ENCODE assay signal across 11 cellular contexts in the genomic region with DNA sequence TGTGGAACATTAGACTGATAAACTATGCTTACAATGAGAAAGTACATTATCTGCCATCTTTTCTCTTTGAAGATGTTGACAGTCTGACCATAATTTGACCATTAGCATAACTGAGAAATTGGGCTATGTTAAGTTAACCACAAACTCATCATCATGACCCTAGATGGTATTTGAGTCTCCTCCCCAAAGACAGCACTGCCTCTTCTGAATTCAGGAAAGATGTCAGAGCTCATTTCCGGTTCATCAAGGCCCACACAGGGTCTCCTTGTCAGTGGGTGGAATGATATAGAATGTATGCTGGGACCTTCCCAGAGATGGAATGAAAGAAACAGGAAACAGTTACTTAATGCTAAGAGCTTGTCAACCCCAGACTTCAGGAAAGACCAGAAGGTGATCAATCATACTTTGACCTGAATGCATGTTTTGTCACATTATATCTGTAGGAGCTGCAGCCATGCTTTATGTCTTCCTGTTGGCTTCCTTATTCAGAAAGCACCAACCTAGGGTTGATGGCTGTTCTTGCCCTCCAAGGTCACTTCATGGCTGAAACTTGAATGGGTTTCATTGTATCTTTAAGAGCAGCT.
A peak's percentile ranks its signal among the peaks of the same experiment; 100 is the strongest.
DNase-seq lines count a peak whose midpoint lies in the region; ATAC-seq and TF ChIP-seq lines count a peak whose summit lies in the region.
"Had no signal": no experiment of that assay in that cellular context is flagged by ENCODE, and none has a peak within 500 bp of the region (broad histone marks: within the 10 kb centered on the region; RNA-seq: fewer than 3 reads in every experiment).

No MANE protein-coding gene starts in this region.

- in situ Hi-C loops in transverse colon (cut with MboI; ENCODE audit: low pct_ligation_motif_present in 1 of 4, low pct_unique_long_range_greater_than_20kb in 1 of 4, low sequenced_read_pairs in 3 of 4), result no loop called here

- H3K36me3 Mint-ChIP-seq in MCF 10A (ENCODE audit: insufficient read depth, unreplicated experiment), result peaks cover 5% of the 10 kb centered on the region
- H3K36me3 Mint-ChIP-seq: naive thymus-derived CD4-positive, alpha-beta T cell had no signal

- peak overlapping the region; percentile 24 for H2AFZ ChIP-seq in fibroblast of lung (ENCODE audit: low read length)

- H3K4me1 ChIP-seq in breast epithelium (no peaks in the 10 kb centered on the region), fibroblast of lung (ENCODE audit: control insufficient read depth, extremely low read depth, insufficient read depth, low read length) (peaks cover 20% of the 10 kb centered on the region), transverse colon (peaks cover 9 to 63% (median 30%) of the 10 kb centered on the region in 4 donors), heart right ventricle (peaks cover 0 to 32% (median 14%) of the 10 kb centered on the region in 9 donors)

- BruUV-seq in MCF 10A (replicated peaks; lab: Mats Ljungman, UMichigan), result no TSS peak

- H3K9ac ChIP-seq in fibroblast of lung (ENCODE audit: insufficient read depth, low read length), result no peak overlapping the region

- no peak for TF ChIP-seq CTCF in breast epithelium (IDR thresholded peaks at IDR 0.05)
- no peak for TF ChIP-seq CTCF in MCF 10A (IDR thresholded peaks at IDR 0.05; ENCODE audit: unreplicated experiment)
- no peak for TF ChIP-seq CTCF in fibroblast of lung (conservative IDR thresholded peaks at IDR 0.05 in 1 of 2, IDR thresholded peaks at IDR 0.05 in 1 of 2; ENCODE audit: low read depth in 1 of 2, low read length in 2 of 2)
- TF ChIP-seq CTCF in transverse colon (IDR thresholded peaks at IDR 0.05), result no peak
- no peak for TF ChIP-seq CTCF in heart right ventricle (IDR thresholded peaks at IDR 0.05)

- CTCF ChIA-PET in MCF 10A (lab: Yijun Ruan, JAX), result interaction anchor here (1.3 kb wide), 1 partner anchor 8 kb away, joined by 4 read pairs; no protein-coding TSS in a partner anchor

- H3K27ac ChIP-seq in breast epithelium (peak overlapping the region; percentile 37 to 66), fibroblast of lung (ENCODE audit: insufficient read depth, low read length) (no peak overlapping the region), transverse colon (peak overlapping the region; percentile 48 to 81 (median 80)), heart right ventricle (peak overlapping the region in 4 of 10 donors; percentile 6 to 23 (median 20))

- no peaks in the 10 kb centered on the region for H3K79me2 ChIP-seq in fibroblast of lung (ENCODE audit: control insufficient read depth, insufficient read depth, low read length)

- peaks cover 14% of the 10 kb centered on the region for H3K4me1 Mint-ChIP-seq in MCF 10A (ENCODE audit: insufficient read depth, unreplicated experiment)

- intact Hi-C loops in breast epithelium (cut with DNase I; ENCODE audit: low total_unique reads) (no loop called here), MCF 10A (cut with micrococcal nuclease) (no loop called here), transverse colon (cut with DNase I; ENCODE audit: low total_unique reads) (no loop called here), heart right ventricle (cut with DNase I) (loop anchor here in 1 of 10 donors (10.0 kb wide), 1 partner anchor 115 kb away; the partner anchor contains the start of gene ITPRID2)

- TF ChIP-seq EP300 in transverse colon (IDR thresholded peaks at IDR 0.05; ENCODE audit: low read depth), result no peak

- H3K4me3 ChIP-seq in breast epithelium (no peak overlapping the region), fibroblast of lung (replicated peaks in 1 of 4; ENCODE audit: control extremely low read depth in 1 of 4, insufficient read depth in 1 of 4, low read depth in 3 of 4, low read length in 4 of 4) (no peak overlapping the region), transverse colon (no peak overlapping the region), heart right ventricle (no peak overlapping the region)
- H3K4me3 ChIP-seq: adrenal gland had no signal

- POLR2A ChIA-PET in MCF 10A (lab: Yijun Ruan, JAX), result interaction anchor here (1.0 to 1.5 kb wide), 3 partner anchors 8 to 113 kb away, joined by 3 to 4 read pairs (median 3); partner anchors contain the start of gene ITPRID2

- H3K9me3 Mint-ChIP-seq in MCF 10A (ENCODE audit: unreplicated experiment), result no peaks in the 10 kb centered on the region
- H3K9me3 Mint-ChIP-seq: naive thymus-derived CD4-positive, alpha-beta T cell had no signal

- H3K36me3 ChIP-seq in breast epithelium, result no peaks in the 10 kb centered on the region
- no peaks in the 10 kb centered on the region for H3K36me3 ChIP-seq in fibroblast of lung (ENCODE audit: control insufficient read depth, insufficient read depth, low read length)
- H3K36me3 ChIP-seq in transverse colon, result no peaks in the 10 kb centered on the region
- no peaks in the 10 kb centered on the region for H3K36me3 ChIP-seq in heart right ventricle
- H3K36me3 ChIP-seq: adrenal gland had no signal

- H4K20me1 ChIP-seq in fibroblast of lung (ENCODE audit: control insufficient read depth, extremely low read depth, insufficient read depth, low read length), result no peaks in the 10 kb centered on the region

- H3K27ac Mint-ChIP-seq in MCF 10A (ENCODE audit: low read depth, unreplicated experiment), result no peak overlapping the region
- H3K27ac Mint-ChIP-seq: naive thymus-derived CD4-positive, alpha-beta T cell had no signal

- no peak overlapping the region for H3K4me3 Mint-ChIP-seq in MCF 10A (ENCODE audit: unreplicated experiment)
- H3K4me3 Mint-ChIP-seq: naive thymus-derived CD4-positive, alpha-beta T cell had no signal

- TF ChIP-seq POLR2A in breast epithelium (IDR thresholded peaks at IDR 0.05) (no peak), transverse colon (IDR thresholded peaks at IDR 0.05) (no peak)

- no peak overlapping the region for H3K4me2 ChIP-seq in fibroblast of lung (ENCODE audit: extremely low read depth, insufficient read depth, low read length)

- no peaks in the 10 kb centered on the region for H3K27me3 Mint-ChIP-seq in MCF 10A (ENCODE audit: insufficient read depth, unreplicated experiment)

- H3K9me3 ChIP-seq in breast epithelium (no peaks in the 10 kb centered on the region), fibroblast of lung (ENCODE audit: control insufficient read depth, insufficient read depth, low read depth, low read length) (no peaks in the 10 kb centered on the region), transverse colon (no peaks in the 10 kb centered on the region), heart right ventricle (no peaks in the 10 kb centered on the region)
- H3K9me3 ChIP-seq: adrenal gland had no signal

- H3K27me3 ChIP-seq in breast epithelium (no peaks in the 10 kb centered on the region), fibroblast of lung (ENCODE audit: control insufficient read depth, insufficient read depth, low read length) (no peaks in the 10 kb centered on the region), transverse colon (no peaks in the 10 kb centered on the region), heart right ventricle (no peaks in the 10 kb centered on the region)
- H3K27me3 ChIP-seq: adrenal gland had no signal

- DNase-seq in breast epithelium (ENCODE audit: low spot score in 2 of 2) (no peak), MCF 10A (ENCODE audit: unreplicated experiment) (no peak), fibroblast of lung (ENCODE audit: low read depth in 2 of 2) (peak in 1 of 2 donors; percentile 79), transverse colon (no peak), hepatic stellate cell (ENCODE audit: low spot score) (no peak), heart right ventricle (no peak), SW 1271 (lab: John Stamatoyannopoulos, UW) (no peak)
- DNase-seq: naive thymus-derived CD4-positive, alpha-beta T cell had no signal

- peak; percentile 21 for ATAC-seq in HG03571 (IDR thresholded peaks at IDR 0.05; ENCODE audit: unreplicated experiment)
- no peak for ATAC-seq in heart right ventricle
- ATAC-seq: activated CD4-positive, CD25-positive, alpha-beta regulatory T cell treated with anti-CD3 and anti-CD28 coated beads, Interleukin-2, amount 50 U/mL, for 24 hours; naive thymus-derived CD4-positive, alpha-beta T cell had no signal

- WGBS in transverse colon (ENCODE audit: low coverage in 1 of 2), 2 donors, result 53% methylated on average over 1 of the region's 1 CpG; no CpG with 5 or more reads in 1 of the 2 donors
- 57 to 60% methylated on average over 1 of the region's 1 CpG for WGBS in heart right ventricle, 2 donors
